8 cellular contexts compared by ENCODE assay signal in the genomic region with DNA sequence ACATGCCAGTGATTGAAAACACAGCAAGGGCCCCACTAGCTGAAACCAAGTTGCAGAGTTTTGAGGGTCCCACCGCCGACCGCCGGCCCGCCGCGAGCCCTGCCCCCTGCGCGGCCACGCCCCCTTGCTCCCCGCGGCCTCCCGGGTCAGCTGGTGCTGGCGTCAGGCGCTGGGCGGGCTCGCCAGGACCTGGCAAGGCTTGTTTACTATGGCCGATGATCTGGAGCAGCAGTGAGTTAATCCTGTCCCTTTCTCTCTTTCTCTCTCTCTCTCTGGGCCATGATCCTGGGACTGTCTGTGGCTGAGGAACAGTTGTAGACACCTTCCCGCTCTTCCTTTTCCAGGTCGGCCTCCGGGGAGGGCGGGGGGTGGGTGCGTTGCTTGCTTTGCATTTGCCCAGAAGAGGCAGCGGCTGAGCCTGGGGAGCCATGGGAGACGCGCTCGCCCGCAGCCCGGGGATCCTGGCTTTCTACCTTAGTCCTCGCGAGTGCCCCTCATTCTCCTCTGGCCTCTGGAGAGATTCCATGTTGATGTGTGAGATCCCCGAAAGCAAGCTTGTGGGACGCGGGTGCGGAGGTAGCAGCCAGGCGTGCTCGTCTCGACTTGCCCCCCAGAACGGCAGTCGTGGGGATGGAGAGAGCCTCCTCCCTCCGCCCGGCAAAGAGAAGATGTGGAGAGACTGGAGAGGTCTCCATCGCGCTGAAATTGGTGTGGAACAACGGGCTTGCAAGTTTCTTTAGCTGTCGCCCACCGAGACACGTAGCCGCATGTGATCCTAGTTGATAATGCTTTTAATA. TPM values are rescaled to one million over a fixed set of nuclear protein-coding genes. Genes with fewer than 3 reads are reported as not detected.
A peak's percentile ranks its signal among the peaks of the same experiment; 100 is the strongest.
DNase-seq lines count a peak whose midpoint lies in the region; ATAC-seq and TF ChIP-seq lines count a peak whose summit lies in the region.

A gene with protein sequence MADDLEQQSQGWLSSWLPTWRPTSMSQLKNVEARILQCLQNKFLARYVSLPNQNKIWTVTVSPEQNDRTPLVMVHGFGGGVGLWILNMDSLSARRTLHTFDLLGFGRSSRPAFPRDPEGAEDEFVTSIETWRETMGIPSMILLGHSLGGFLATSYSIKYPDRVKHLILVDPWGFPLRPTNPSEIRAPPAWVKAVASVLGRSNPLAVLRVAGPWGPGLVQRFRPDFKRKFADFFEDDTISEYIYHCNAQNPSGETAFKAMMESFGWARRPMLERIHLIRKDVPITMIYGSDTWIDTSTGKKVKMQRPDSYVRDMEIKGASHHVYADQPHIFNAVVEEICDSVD (plus strand): TSS at position 202 of the 797 bp plus-strand sequence. CDS start 7 bp downstream, at position 209.

- peak within 1 kb of the TSS; percentile 98 for H3K4me3 Mint-ChIP-seq in CD14-positive monocyte
- H3K4me3 Mint-ChIP-seq in natural killer cell, result peak within 1 kb of the TSS; percentile 97

- DNase-seq in CD14-positive monocyte (ENCODE audit: low spot score) (peak; percentile 66), OCI-M1 (lab: John Stamatoyannopoulos, UW) (peak; percentile 63), activated gamma-delta T cell (lab: John Stamatoyannopoulos, UW) (peak; percentile 56), fibroblast of the conjunctiva (ENCODE audit: low read depth) (peak; percentile 39), natural killer cell (peak; percentile 72)

- TF ChIP-seq CTCF in CD14-positive monocyte (IDR thresholded peaks at IDR 0.05) (peak; percentile 22), natural killer cell (IDR thresholded peaks at IDR 0.05) (no peak)

- intact Hi-C loops in CD14-positive monocyte (cut with micrococcal nuclease), result loop anchor here in 1 of 2 donors (5.0 kb wide), 2 partner anchors 49 to 169 kb away; a partner anchor contains a TSS
- intact Hi-C loops in natural killer cell (cut with micrococcal nuclease), result loop anchor here (1.0 kb wide), 1 partner anchor 9 kb away; a partner anchor contains a TSS

- peaks cover 20 to 22% of the 10 kb centered on the region in 2 donors for H3K36me3 Mint-ChIP-seq in CD14-positive monocyte
- no peaks in the 10 kb centered on the region for H3K36me3 Mint-ChIP-seq in natural killer cell

- ATAC-seq in GM19035 (IDR thresholded peaks at IDR 0.05; ENCODE audit: unreplicated experiment) (peak; percentile 88), HG03378 (IDR thresholded peaks at IDR 0.05; ENCODE audit: unreplicated experiment) (peak; percentile 47), natural killer cell (peak; percentile 92 to 96 (median 93))

- H3K9me3 Mint-ChIP-seq in CD14-positive monocyte, result peaks cover 0 to 2% (median 0%) of the 10 kb centered on the region in 7 donors
- H3K9me3 Mint-ChIP-seq in natural killer cell, result no peaks in the 10 kb centered on the region

- H3K4me1 Mint-ChIP-seq in CD14-positive monocyte (peaks cover 24% of the 10 kb centered on the region), natural killer cell (peaks cover 43 to 44% of the 10 kb centered on the region in 2 donors)

- peaks cover 6 to 30% (median 23%) of the 10 kb centered on the region in 3 donors for H3K27me3 Mint-ChIP-seq in CD14-positive monocyte (ENCODE audit: low read depth in 3 of 3)
- peaks cover 16 to 24% of the 10 kb centered on the region in 2 donors for H3K27me3 Mint-ChIP-seq in natural killer cell (ENCODE audit: low read depth in 2 of 2)

- peak within 1 kb of the TSS; percentile 86 to 97 (median 92) for H3K27ac Mint-ChIP-seq in CD14-positive monocyte
- peak within 1 kb of the TSS; percentile 88 to 96 for H3K27ac Mint-ChIP-seq in natural killer cell

- H3K27ac ChIP-seq in temporal lobe (ENCODE audit: low read depth, low read length), result peak within 1 kb of the TSS; percentile 69

RNA-seq across cellular contexts. Expression of the gene that starts here (rescaled TPM):
- polyA plus RNA-seq in CD14-positive monocyte, result 10 to 100 TPM in 1 of 2 donors, 1 to 10 TPM in 1; 9.4 to 13.4 TPM
- total RNA-seq in natural killer cell, result 10 to 100 TPM; 29.7 to 39.3 (median 30.2) TPM
- total RNA-seq in temporal lobe, result 3.4 TPM

Comparison
In these comparisons a context has a peak if more than half of its experiments do, and no peak if none do; other contexts are left out.
1. Peak in every context shown above with its lines: DNase-seq, ATAC-seq and H3K27ac ChIP-seq.